In genomic region chr12:65825323-65825572, GRCh38 we compare ENCODE assay signal across 9 cellular contexts. TPM values are rescaled to one million over a fixed set of nuclear protein-coding genes. Genes with fewer than 3 reads are reported as not detected.
A peak's percentile ranks its signal among the peaks of the same experiment; 100 is the strongest.
DNase-seq lines count a peak whose midpoint lies in the region; ATAC-seq and TF ChIP-seq lines count a peak whose summit lies in the region.
"Had no signal": no experiment of that assay in that cellular context is flagged by ENCODE, and none has a peak within 500 bp of the region (broad histone marks: within the 10 kb centered on the region; RNA-seq: fewer than 3 reads in every experiment).

No MANE protein-coding gene starts in this region.

- H3K4me1 Mint-ChIP-seq in activated naive CD4-positive, alpha-beta T cell treated with anti-CD3 and anti-CD28 coated beads, Interleukin-2, amount 50 U/mL, for 24 hours: peaks cover 18% of the 10 kb centered on the region
- H3K4me1 Mint-ChIP-seq in endothelial cell (ENCODE audit: unreplicated experiment) (peaks cover 35% of the 10 kb centered on the region), naive B cell (peaks cover 19 to 35% (median 21%) of the 10 kb centered on the region in 3 donors)

- no peak overlapping the region for H3K27ac ChIP-seq in aorta (ENCODE audit: low read depth in 1 of 2, low read length in 2 of 2)

- ATAC-seq in naive B cell (ENCODE audit: low read depth in 2 of 2): peak in 1 of 2 donors; percentile 11
- peak; percentile 42 for ATAC-seq in aorta (ENCODE audit: low FRiP score)
- ATAC-seq in HG03039 (IDR thresholded peaks at IDR 0.05; ENCODE audit: unreplicated experiment): no peak

- no peaks in the 10 kb centered on the region for H3K4me1 ChIP-seq in aorta (ENCODE audit: control insufficient read depth in 1 of 2, insufficient read depth in 2 of 2, low read length in 2 of 2)

- H3K9me3 ChIP-seq in aorta (ENCODE audit: control insufficient read depth, low read length): no peaks in the 10 kb centered on the region

- intact Hi-C loops in aorta (cut with DNase I): no loop called here
- intact Hi-C loops in head of caudate nucleus (cut with DNase I): no loop called here

- WGBS in aorta, 2 donors: 1% methylated on average over 23 to 35 of the region's 35 CpGs

- TF ChIP-seq CTCF in endothelial cell (IDR thresholded peaks at IDR 0.05; ENCODE audit: unreplicated experiment): no peak

- H3K27ac Mint-ChIP-seq in activated naive CD4-positive, alpha-beta T cell treated with anti-CD3 and anti-CD28 coated beads, Interleukin-2, amount 50 U/mL, for 24 hours: no peak overlapping the region
- H3K27ac Mint-ChIP-seq in endothelial cell (ENCODE audit: unreplicated experiment) (no peak overlapping the region), naive B cell (no peak overlapping the region)

- H3K27me3 ChIP-seq in aorta (ENCODE audit: control insufficient read depth in 1 of 2, insufficient read depth in 2 of 2, low read length in 1 of 2): peaks cover 0 to 1% of the 10 kb centered on the region in 2 donors

- peak overlapping the region; percentile 82 for H3K4me3 Mint-ChIP-seq in activated naive CD4-positive, alpha-beta T cell treated with anti-CD3 and anti-CD28 coated beads, Interleukin-2, amount 50 U/mL, for 24 hours
- peak overlapping the region; percentile 99 for H3K4me3 Mint-ChIP-seq in endothelial cell (ENCODE audit: unreplicated experiment)
- peak overlapping the region; percentile 76 to 93 (median 86) for H3K4me3 Mint-ChIP-seq in naive B cell

- no peaks in the 10 kb centered on the region for H3K36me3 Mint-ChIP-seq in activated naive CD4-positive, alpha-beta T cell treated with anti-CD3 and anti-CD28 coated beads, Interleukin-2, amount 50 U/mL, for 24 hours
- peaks cover 4% of the 10 kb centered on the region for H3K36me3 Mint-ChIP-seq in endothelial cell (ENCODE audit: low read depth, unreplicated experiment)
- peaks cover 0 to 8% of the 10 kb centered on the region in 2 donors for H3K36me3 Mint-ChIP-seq in naive B cell

- peak overlapping the region; percentile 53 to 65 for H3K4me3 ChIP-seq in aorta (ENCODE audit: low read length in 2 of 2)

- peaks cover 48% of the 10 kb centered on the region for H3K27me3 Mint-ChIP-seq in activated naive CD4-positive, alpha-beta T cell treated with anti-CD3 and anti-CD28 coated beads, Interleukin-2, amount 50 U/mL, for 24 hours
- H3K27me3 Mint-ChIP-seq in endothelial cell (ENCODE audit: unreplicated experiment) (peaks cover 12% of the 10 kb centered on the region), naive B cell (peaks cover 49 to 75% (median 65%) of the 10 kb centered on the region in 3 donors)

- H3K9me3 Mint-ChIP-seq in activated naive CD4-positive, alpha-beta T cell treated with anti-CD3 and anti-CD28 coated beads, Interleukin-2, amount 50 U/mL, for 24 hours: no peaks in the 10 kb centered on the region
- H3K9me3 Mint-ChIP-seq in endothelial cell (ENCODE audit: unreplicated experiment) (no peaks in the 10 kb centered on the region), naive B cell (peaks cover 0 to 8% (median 5%) of the 10 kb centered on the region in 7 donors)

- DNase-seq in activated naive CD4-positive, alpha-beta T cell treated with Interleukin-2 at 50 U/mL for 16 hours: no peak
- DNase-seq in endothelial cell (ENCODE audit: low spot score): no peak
- no peak for DNase-seq in naive B cell
- no peak for DNase-seq in aorta
- DNase-seq in kidney tubule cell (ENCODE audit: low spot score): no peak
- DNase-seq in head of caudate nucleus: no peak
- DNase-seq: DMS153 had no signal

- H3K36me3 ChIP-seq in aorta (ENCODE audit: control insufficient read depth in 1 of 2, insufficient read depth in 2 of 2, low read length in 1 of 2): no peaks in the 10 kb centered on the region

RNA-seq across cellular contexts. Expression of gene HMGA2, which starts 1.0 kb away (rescaled TPM):
- total RNA-seq in endothelial cell (ENCODE audit: unreplicated experiment): 89.6 TPM
- not detected for polyA plus RNA-seq in naive B cell (ENCODE audit: low read depth in 6 of 6)
- under 1 TPM; 0.30 to 0.88 TPM for total RNA-seq in aorta
- polyA plus RNA-seq in aorta: under 1 TPM in 1 of 2 donors, not detected in 1; 0.18 TPM

Comparison
In these comparisons a context has a peak if more than half of its experiments do, and no peak if none do; other contexts are left out.
1. RNA of gene HMGA2, which starts 1.0 kb away (total RNA-seq): 89.6 TPM in endothelial cell (single experiment); 0.30 to 0.88 TPM in aorta; every median in the first group is over 10 times any median in the second.
2. Peak in every context shown above with its lines, with median percentiles within 50 percentile points of each other: H3K4me3 Mint-ChIP-seq.